Comparison of ENCODE assay signal across 8 cellular contexts in genomic region chr1:115595279-115596079, GRCh38. TPM values are rescaled to one million over a fixed set of nuclear protein-coding genes. Genes with fewer than 3 reads are reported as not detected.
DNase-seq lines count a peak whose midpoint lies in the region; ATAC-seq, FAIRE-seq and TF ChIP-seq lines count a peak whose summit lies in the region.

No MANE protein-coding gene starts in this region.

- no peak overlapping the region for H3K4me3 ChIP-seq in gastrocnemius medialis

- intact Hi-C loops in left ventricle myocardium superior (cut with micrococcal nuclease), result loop anchor here (10.0 kb wide), 2 partner anchors 111 to 621 kb away; no protein-coding TSS in a partner anchor
- intact Hi-C loops in gastrocnemius medialis (cut with DNase I; ENCODE audit: low total_unique reads), result loop anchor here (1.0 kb wide), 2 partner anchors 456 to 616 kb away; no protein-coding TSS in a partner anchor

- DNase-seq in DMS 273 (lab: John Stamatoyannopoulos, UW; ENCODE audit: unreplicated experiment), result peak; percentile 94
- DNase-seq in H54 (ENCODE audit: insufficient read length, low spot score), result peak; percentile 78
- peak; percentile 89 for DNase-seq in NCI-H1436 (lab: John Stamatoyannopoulos, UW)
- DNase-seq in T follicular helper cell (ENCODE audit: low read depth), result peak; percentile 43
- DNase-seq in amygdala (lab: John Stamatoyannopoulos, UW), result peak in 55 of 56 donors; percentile 6 to 91 (median 62)
- peak; percentile 92 for DNase-seq in left ventricle myocardium superior
- DNase-seq in gastrocnemius medialis, result peak; percentile 47 to 66

- H3K9me3 ChIP-seq in gastrocnemius medialis, result no peaks in the 10 kb centered on the region

- ATAC-seq in left ventricle myocardium superior (peak; percentile 90), gastrocnemius medialis (peak; percentile 69 to 77), HG02973 (IDR thresholded peaks at IDR 0.05; ENCODE audit: unreplicated experiment) (no peak)

- peak; percentile 61 to 93 (median 76) for TF ChIP-seq CTCF in gastrocnemius medialis (IDR thresholded peaks at IDR 0.05 in 4 of 5, conservative IDR thresholded peaks at IDR 0.05 in 1 of 5)

- no peaks in the 10 kb centered on the region for H3K4me1 ChIP-seq in gastrocnemius medialis

- FAIRE-seq in H54 (lab: Jason Lieb, UNC), result peak; percentile 73

- no peak overlapping the region for H3K27ac ChIP-seq in gastrocnemius medialis

- in situ Hi-C loops in gastrocnemius medialis (cut with MboI; ENCODE audit: low sequenced_read_pairs in 4 of 4), result loop anchor here (5.0 to 10.0 kb wide), 4 partner anchors 458 to 618 kb away; no protein-coding TSS in a partner anchor

- TF ChIP-seq POLR2A in H54 (IDR thresholded peaks at IDR 0.05; ENCODE audit: low read depth, low read length), result no peak
- TF ChIP-seq POLR2A in gastrocnemius medialis (IDR thresholded peaks at IDR 0.05), result no peak

- H3K27me3 ChIP-seq in gastrocnemius medialis, result no peaks in the 10 kb centered on the region

- H3K36me3 ChIP-seq in gastrocnemius medialis, result no peaks in the 10 kb centered on the region

RNA-seq across cellular contexts. Expression of gene VANGL1, which starts 46.3 kb away (rescaled TPM):
- 5.5 TPM for total RNA-seq in left ventricle myocardium superior
- 1 to 10 TPM in 3 of 4 donors, under 1 TPM in 1; 0.66 to 1.2 (median 1.1) TPM for total RNA-seq in gastrocnemius medialis

Comparison
In these comparisons a context has a peak if more than half of its experiments do, and no peak if none do; other contexts are left out.
1. DNase-seq: peak in every context shown above with its lines; median percentile 94 in DMS 273; 92 in left ventricle myocardium superior; 89 in NCI-H1436; 78 in H54; 62 in amygdala; 56 in gastrocnemius medialis; 43 in T follicular helper cell.